ENCODE assay signal across 10 cellular contexts in the genomic region with DNA sequence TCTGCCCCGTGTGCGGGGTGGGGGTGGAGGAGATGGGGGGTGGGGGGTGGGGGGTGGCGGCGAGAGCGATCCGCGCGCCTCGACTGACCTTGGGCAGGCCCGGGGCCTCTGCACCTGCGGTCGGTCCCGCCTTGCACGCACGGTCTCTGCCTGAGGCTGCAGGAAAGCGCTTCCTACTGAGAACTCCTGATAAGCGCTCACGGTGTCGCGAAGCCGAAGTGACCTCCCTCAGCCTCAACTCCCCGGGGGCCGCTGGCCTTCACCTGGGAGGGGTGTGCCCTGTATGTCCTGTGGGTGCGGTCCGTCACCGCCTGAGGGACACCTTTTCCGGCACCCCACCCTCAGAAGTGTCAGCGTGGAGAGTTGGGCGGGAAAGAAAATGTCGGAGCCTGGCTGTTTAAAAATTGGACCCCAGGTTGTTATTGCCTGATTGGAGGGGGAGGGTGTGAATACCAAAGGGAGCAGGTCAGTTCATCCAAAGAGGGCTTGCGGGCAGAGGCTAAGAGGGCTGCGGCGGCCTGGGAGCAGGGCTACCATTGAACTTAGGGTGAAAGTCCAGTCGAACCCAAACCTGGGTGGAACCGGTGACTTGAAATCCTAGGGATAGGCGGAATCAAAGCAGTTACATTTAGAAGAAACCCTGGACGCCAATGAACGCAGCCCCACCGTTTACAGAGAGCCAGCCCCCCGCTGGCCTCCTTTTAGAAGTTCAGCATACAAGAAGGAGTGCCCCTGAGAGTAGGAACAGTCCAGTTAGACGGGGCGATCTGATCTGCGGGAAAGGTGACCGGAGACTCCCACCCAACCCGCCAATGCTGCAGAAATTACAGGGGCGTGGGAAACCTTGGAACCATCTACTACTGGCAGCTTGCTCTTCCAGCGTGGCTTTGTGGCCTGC. TPM values are rescaled to one million over a fixed set of nuclear protein-coding genes. Genes with fewer than 3 reads are reported as not detected.
A peak's percentile ranks its signal among the peaks of the same experiment; 100 is the strongest.
DNase-seq lines count a peak whose midpoint lies in the region; ATAC-seq, FAIRE-seq and TF ChIP-seq lines count a peak whose summit lies in the region.
"Had no signal": no experiment of that assay in that cellular context is flagged by ENCODE, and none has a peak within 500 bp of the region (broad histone marks: within the 10 kb centered on the region; RNA-seq: fewer than 3 reads in every experiment).

No MANE protein-coding gene starts in this region.

- H3K4me1 ChIP-seq in endothelial cell of umbilical vein (ENCODE audit: control insufficient read depth, extremely low read depth, insufficient read depth, low read length), result no peaks in the 10 kb centered on the region
- H3K4me1 ChIP-seq in neuron (ENCODE audit: insufficient read depth, low read length), result no peaks in the 10 kb centered on the region

- BruUV-seq in Calu3 (replicated peaks; lab: Mats Ljungman, UMichigan) (no TSS peak), endothelial cell of umbilical vein (replicated peaks; lab: Mats Ljungman, UMichigan) (no TSS peak)

- POLR2A ChIA-PET in T-cell (lab: Charles Lee) (no interaction called here), endothelial cell of umbilical vein (lab: Charles Lee) (no interaction called here)

- no peaks in the 10 kb centered on the region for H3K9me1 ChIP-seq in endothelial cell of umbilical vein (replicated peaks; ENCODE audit: control insufficient read depth, extremely low read depth, insufficient read depth, low read length)

- no peak overlapping the region for H3K4me2 ChIP-seq in endothelial cell of umbilical vein (ENCODE audit: insufficient read depth, low read length)

- intact Hi-C loops in Calu3 (cut with micrococcal nuclease; ENCODE audit: unreplicated experiment), result no loop called here
- intact Hi-C loops in endothelial cell of umbilical vein (cut with micrococcal nuclease), result no loop called here

- CTCF ChIA-PET in Calu3 (lab: Charles Lee), result interaction anchor here (1.4 kb wide), 1 partner anchor 54 kb away, joined by 5 read pairs; no protein-coding TSS in a partner anchor
- CTCF ChIA-PET in T-cell (lab: Charles Lee), result interaction anchor here (0.8 to 6.5 kb wide), 6 partner anchors 27 to 89 kb away, joined by 3 to 154 read pairs (median 6); no protein-coding TSS in a partner anchor
- CTCF ChIA-PET in endothelial cell of umbilical vein (lab: Charles Lee), result interaction anchor here (0.8 kb wide), 1 partner anchor 10 kb away, joined by 3 read pairs; no protein-coding TSS in a partner anchor

- H3K27me3 Mint-ChIP-seq in Calu3 (ENCODE audit: unreplicated experiment) (peaks cover 48% of the 10 kb centered on the region), T-cell (peaks cover 0 to 11% of the 10 kb centered on the region in 2 donors)

- H4K20me1 ChIP-seq in endothelial cell of umbilical vein (replicated peaks; ENCODE audit: control insufficient read depth, extremely low read depth, insufficient read depth, low read length), result no peaks in the 10 kb centered on the region

- H3K36me3 Mint-ChIP-seq in Calu3 (ENCODE audit: insufficient read depth, unreplicated experiment), result no peaks in the 10 kb centered on the region
- peaks cover 8% of the 10 kb centered on the region for H3K36me3 Mint-ChIP-seq in T-cell

- peak overlapping the region; percentile 67 for H3K4me3 Mint-ChIP-seq in Calu3 (ENCODE audit: low read depth, unreplicated experiment)
- H3K4me3 Mint-ChIP-seq in T-cell, result peak overlapping the region; percentile 99 to 100 (median 99)

- H2AFZ ChIP-seq in endothelial cell of umbilical vein (ENCODE audit: low read depth, low read length) (no peak overlapping the region), neuron (ENCODE audit: low read depth, low read length) (no peak overlapping the region)

- no peak overlapping the region for H3K27ac ChIP-seq in endothelial cell of umbilical vein (ENCODE audit: insufficient read depth, low read depth, low read length)

- H3K9ac ChIP-seq in endothelial cell of umbilical vein (replicated peaks; ENCODE audit: extremely low read depth, insufficient read depth, low read length), result no peak overlapping the region

- no peaks in the 10 kb centered on the region for H3K36me3 ChIP-seq in endothelial cell of umbilical vein (ENCODE audit: control insufficient read depth in 2 of 2, extremely low read depth in 1 of 2, insufficient read depth in 2 of 2, low read length in 2 of 2)
- H3K36me3 ChIP-seq in neuron (ENCODE audit: insufficient read depth, low read length), result no peaks in the 10 kb centered on the region

- no peaks in the 10 kb centered on the region for H3K79me2 ChIP-seq in endothelial cell of umbilical vein (ENCODE audit: control insufficient read depth, insufficient read depth, low read length)

- no peaks in the 10 kb centered on the region for H3K9me3 ChIP-seq in endothelial cell of umbilical vein (replicated peaks; ENCODE audit: control insufficient read depth, insufficient read depth, low read length)
- H3K9me3 ChIP-seq in neuron (ENCODE audit: low read length), result no peaks in the 10 kb centered on the region

- ATAC-seq in T-cell (replicated peaks in 1 of 4), result peak in 2 of 4 experiments; percentile 9 to 13
- ATAC-seq in GM19467 (IDR thresholded peaks at IDR 0.05; ENCODE audit: unreplicated experiment), result no peak
- no peak for ATAC-seq in GM18873 (IDR thresholded peaks at IDR 0.05; ENCODE audit: low FRiP score, unreplicated experiment)

- H3K27me3 ChIP-seq in endothelial cell of umbilical vein (ENCODE audit: control insufficient read depth in 2 of 2, insufficient read depth in 2 of 2, low read length in 2 of 2), result peaks cover 37 to 42% of the 10 kb centered on the region in 2 experiments
- H3K27me3 ChIP-seq in neuron (ENCODE audit: insufficient read depth, low read length), result peaks cover 83% of the 10 kb centered on the region

- peaks cover 2% of the 10 kb centered on the region for H3K9me3 Mint-ChIP-seq in Calu3 (ENCODE audit: low read depth, unreplicated experiment)
- no peaks in the 10 kb centered on the region for H3K9me3 Mint-ChIP-seq in T-cell

- peaks cover 36% of the 10 kb centered on the region for H3K4me1 Mint-ChIP-seq in Calu3 (ENCODE audit: low read depth, unreplicated experiment)
- H3K4me1 Mint-ChIP-seq in T-cell, result peaks cover 76 to 83% (median 79%) of the 10 kb centered on the region in 3 donors

- dilution Hi-C loops in endothelial cell of umbilical vein (cut with MboI; ENCODE audit: extremely low pct_ligation_motif_present, low sequenced_read_pairs), result no loop called here

- no peak overlapping the region for H3K27ac Mint-ChIP-seq in Calu3 (ENCODE audit: unreplicated experiment)
- peak overlapping the region; percentile 99 to 100 for H3K27ac Mint-ChIP-seq in T-cell

- FAIRE-seq in endothelial cell of umbilical vein (lab: Jason Lieb, UNC) (no peak), GM19239 (lab: Jason Lieb, UNC) (no peak)

- peak; percentile 27 for DNase-seq in Calu3
- peak in 6 of 34 experiments; percentile 9 to 34 (median 26) for DNase-seq in T-cell
- no peak for DNase-seq in endothelial cell of umbilical vein (ENCODE audit: low read depth, low spot score)
- no peak for DNase-seq in GM19239 (ENCODE audit: insufficient read length, low spot score)
- no peak for DNase-seq in middle frontal gyrus (ENCODE audit: extremely low spot score, low spot score)
- DNase-seq: erythroblast, occipital lobe had no signal

- TF ChIP-seq CTCF in Calu3 (IDR thresholded peaks at IDR 0.05; ENCODE audit: unreplicated experiment) (no peak), endothelial cell of umbilical vein (IDR thresholded peaks at IDR 0.05; ENCODE audit: extremely low read depth in 1 of 2, insufficient read depth in 1 of 2, low read depth in 1 of 2, low read length in 2 of 2) (no peak)

- H3K4me3 ChIP-seq in endothelial cell of umbilical vein (replicated peaks in 1 of 3; ENCODE audit: insufficient read depth in 1 of 3, low read depth in 1 of 3, low read length in 3 of 3) (no peak overlapping the region), neuron (ENCODE audit: low read length) (peak overlapping the region; percentile 45)

- TF ChIP-seq POLR2A in endothelial cell of umbilical vein (IDR thresholded peaks at IDR 0.05; ENCODE audit: low read depth, low read length), result no peak

TF ChIP-seq in endothelial cell of umbilical vein, 7 proteins besides CTCF, POLR2A, EP300 and RAD21:
- TF ChIP-seq EZH2 (IDR thresholded peaks at IDR 0.05; ENCODE audit: borderline replicate concordance, low read depth, low read length, severe bottlenecking), result peak; percentile 57
- TF ChIP-seq GATA2 (IDR thresholded peaks at IDR 0.05; ENCODE audit: insufficient read depth, insufficient read length, low read depth, low read length), result no peak
TF ChIP-seq in endothelial cell of umbilical vein: peak in this region for 1.

RNA-seq across cellular contexts. Expression of a gene that starts 1.2 kb away (rescaled TPM):
- total RNA-seq in Calu3 (2022), result not detected in 2 replicates
- 100 to 1,000 TPM; 129 to 179 (median 150) TPM for total RNA-seq in T-cell
- total RNA-seq in endothelial cell of umbilical vein, result not detected in 2 replicates
- not detected in 2 replicates for polyA plus RNA-seq in endothelial cell of umbilical vein
- not detected in 2 replicates for polyA plus RNA-seq in endothelial cell of umbilical vein (2011; cell fraction: cytosol; rRNA removed)
- not detected in 2 replicates for polyA plus RNA-seq in endothelial cell of umbilical vein (2011; cell fraction: nucleus; rRNA removed)
- not detected in 2 replicates for polyA plus RNA-seq in endothelial cell of umbilical vein (2012)
- polyA minus RNA-seq in endothelial cell of umbilical vein, result not detected in 2 replicates
- polyA minus RNA-seq in endothelial cell of umbilical vein (2011; cell fraction: cytosol; rRNA and poly(A)+ RNA removed), result not detected
- polyA minus RNA-seq in endothelial cell of umbilical vein (2011; cell fraction: nucleus; rRNA and poly(A)+ RNA removed), result not detected in 2 replicates
- total RNA-seq: occipital lobe had no signal

Comparison
In these comparisons a context has a peak if more than half of its experiments do, and no peak if none do; other contexts are left out.
1. RNA of a gene that starts 1.2 kb away (total RNA-seq): 129 to 179 TPM in T-cell; not detected in Calu3 and not detected in endothelial cell of umbilical vein; every median in the first group is over 100 times any median in the second.